30 cellular contexts compared by ENCODE assay signal in genomic region chr21:45493401-45494001, GRCh38.
"Had no signal": no experiment of that assay in that cellular context is flagged by ENCODE, and none has a peak within 500 bp of the region (broad histone marks: within the 10 kb centered on the region; RNA-seq: fewer than 3 reads in every experiment).

No MANE protein-coding gene starts in this region.

- H3K36me3 ChIP-seq: breast epithelium had no signal

- H3K27me3 ChIP-seq: ascending aorta, breast epithelium, cardiac muscle cell, dorsolateral prefrontal cortex had no signal

- H3K4me3 ChIP-seq: ascending aorta, breast epithelium, cardiac muscle cell, coronary artery, dorsolateral prefrontal cortex had no signal

- ATAC-seq: activated naive CD4-positive, alpha-beta T cell treated with anti-CD3 and anti-CD28 coated beads, Interleukin-2, amount 50 U/mL, for 72 hours; activated T-cell treated with anti-CD3 and anti-CD28 coated beads, Interleukin-2, amount 50 U/mL, for 72 hours; esophagus mucosa; WTC11 had no signal

- H3K27ac ChIP-seq: ascending aorta, breast epithelium, cardiac muscle cell, coronary artery, dorsolateral prefrontal cortex, VCaP had no signal

- H3K4me1 ChIP-seq: ascending aorta, breast epithelium had no signal

- FAIRE-seq: frontal cortex, TTC549 had no signal

- H3K9me3 ChIP-seq: ascending aorta, breast epithelium had no signal

- DNase-seq: activated CD4-positive, alpha-beta memory T cell treated with anti-CD3 and anti-CD28 coated beads, Interleukin-2, amount 10 ng/mL, durations not matched to agents 7 days and 5 days; activated CD4-positive, alpha-beta T cell treated with anti-CD3 and anti-CD28 coated beads for 1 hour; activated CD4-positive, alpha-beta T cell treated with anti-CD3 and anti-CD28 coated beads for 4 hours; activated CD4-positive, alpha-beta T cell treated with anti-CD3 and anti-CD28 coated beads, Interleukin-2, amount 10 ng/mL, durations not matched to agents 7 days and 5 days; activated CD4-positive, alpha-beta T cell treated with anti-CD3 and anti-CD28 coated beads, Interleukin-2, amount 50 U/mL, for 4 hours; activated CD8-positive, alpha-beta memory T cell treated with anti-CD3 and anti-CD28 coated beads, Interleukin-2, amount 50 U/mL, for 48 hours; activated gamma-delta T cell; activated naive CD4-positive, alpha-beta T cell; activated naive CD4-positive, alpha-beta T cell treated with anti-CD3 and anti-CD28 coated beads, Interleukin-2, amount 10 ng/mL, durations not matched to agents 7 days and 5 days; activated naive CD8-positive, alpha-beta T cell treated with anti-CD3 and anti-CD28 coated beads, Interleukin-2, amount 10 ng/mL, durations not matched to agents 7 days and 5 days; activated T-cell treated with anti-CD3 and anti-CD28 coated beads for 4 hours; activated T-cell treated with anti-CD3 and anti-CD28 coated beads, Interleukin-2, amount 50 U/mL, for 24 hours; activated T-cell treated with anti-CD3 and anti-CD28 coated beads, Interleukin-2, amount 50 U/mL, for 72 hours; central memory CD4-positive, alpha-beta T cell; dorsolateral prefrontal cortex; effector memory CD4-positive, alpha-beta T cell; endodermal cell; foreskin fibroblast; head of caudate nucleus; T-helper 2 cell had no signal
